Comparison of ENCODE assay signal across 9 cellular contexts in the genomic region with DNA sequence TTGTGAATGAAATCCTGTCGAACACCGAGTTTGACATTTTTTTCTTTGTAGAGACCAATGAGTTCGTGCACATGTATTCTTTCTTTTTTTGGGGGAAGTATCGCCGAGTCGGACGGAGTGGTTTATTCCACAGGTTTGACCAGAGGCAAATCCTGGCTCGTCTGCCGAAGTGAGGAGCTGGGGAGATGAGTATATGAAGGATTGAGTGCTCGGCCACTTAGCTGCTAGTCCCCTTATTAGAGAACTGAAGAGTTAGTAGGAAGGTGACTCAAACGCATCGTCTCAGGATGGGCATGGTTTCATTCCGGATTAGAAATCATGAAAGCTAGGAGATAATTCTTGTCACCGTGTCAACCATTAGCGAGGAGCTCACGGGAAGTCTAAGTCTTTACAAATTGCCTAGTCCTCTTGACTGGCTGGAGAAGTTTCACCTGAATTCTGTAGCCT.
DNase-seq lines count a peak whose midpoint lies in the region; ATAC-seq, FAIRE-seq and TF ChIP-seq lines count a peak whose summit lies in the region.
"Had no signal": no experiment of that assay in that cellular context is flagged by ENCODE, and none has a peak within 500 bp of the region (broad histone marks: within the 10 kb centered on the region; RNA-seq: fewer than 3 reads in every experiment).

No MANE protein-coding gene starts in this region.

- no peak for DNase-seq in activated CD4-positive, alpha-beta memory T cell treated with anti-CD3 and anti-CD28 coated beads, Interleukin-2, amount 10 ng/mL, durations not matched to agents 7 days and 5 days
- DNase-seq in activated CD4-positive, alpha-beta memory T cell treated with anti-CD3 and anti-CD28 coated beads for 36 hours = no peak
- DNase-seq in activated B cell treated with CpG ODN at 0.5 μM for 24 hours (no peak), keratinocyte (ENCODE audit: low read depth, low spot score) (no peak), type B pancreatic cell (ENCODE audit: extremely low spot score, unreplicated experiment) (no peak), medulla oblongata (ENCODE audit: extremely low spot score) (no peak), NCI-H226 (no peak)

- no peak overlapping the region for H2AFZ ChIP-seq in keratinocyte (ENCODE audit: control insufficient read depth, low read length)

- H3K27me3 ChIP-seq in keratinocyte (ENCODE audit: control insufficient read depth, extremely low read depth, insufficient read depth, low read length) = peaks cover 19% of the 10 kb centered on the region

- H3K4me3 ChIP-seq in keratinocyte (ENCODE audit: control insufficient read depth in 2 of 3, extremely low read depth in 1 of 3, insufficient read depth in 2 of 3, low read depth in 1 of 3, low read length in 3 of 3) = peak overlapping the region; percentile 41 to 63 (median 55)

- H4K20me1 ChIP-seq in keratinocyte (ENCODE audit: control insufficient read depth, extremely low read depth, insufficient read depth, low read length) = no peaks in the 10 kb centered on the region

- peaks cover 3% of the 10 kb centered on the region for H3K36me3 Mint-ChIP-seq in activated CD4-positive, alpha-beta memory T cell treated with anti-CD3 and anti-CD28 coated beads, Interleukin-2, amount 10 ng/mL, durations not matched to agents 7 days and 5 days (ENCODE audit: low read depth)
- H3K36me3 Mint-ChIP-seq in activated CD4-positive, alpha-beta memory T cell treated with anti-CD3 and anti-CD28 coated beads for 36 hours = no peaks in the 10 kb centered on the region
- H3K36me3 Mint-ChIP-seq in activated B cell treated with CpG ODN at 0.5 μM for 24 hours (ENCODE audit: low read depth) (no peaks in the 10 kb centered on the region), type B pancreatic cell (peaks cover 12% of the 10 kb centered on the region)
- H3K36me3 Mint-ChIP-seq: activated naive CD4-positive, alpha-beta T cell treated with anti-CD3 and anti-CD28 coated beads, Interleukin-2, amount 50 U/mL, for 24 hours had no signal

- H3K27ac Mint-ChIP-seq in activated CD4-positive, alpha-beta memory T cell treated with anti-CD3 and anti-CD28 coated beads, Interleukin-2, amount 10 ng/mL, durations not matched to agents 7 days and 5 days = no peak overlapping the region
- no peak overlapping the region for H3K27ac Mint-ChIP-seq in activated CD4-positive, alpha-beta memory T cell treated with anti-CD3 and anti-CD28 coated beads for 36 hours
- H3K27ac Mint-ChIP-seq in activated B cell treated with CpG ODN at 0.5 μM for 24 hours (no peak overlapping the region), type B pancreatic cell (peak overlapping the region; percentile 89)
- H3K27ac Mint-ChIP-seq: activated naive CD4-positive, alpha-beta T cell treated with anti-CD3 and anti-CD28 coated beads, Interleukin-2, amount 50 U/mL, for 24 hours had no signal

- H3K79me2 ChIP-seq in keratinocyte (ENCODE audit: control insufficient read depth, insufficient read depth, low read length) = no peaks in the 10 kb centered on the region

- TF ChIP-seq CTCF in activated B cell treated with CpG ODN at 0.5 μM for 24 hours (IDR thresholded peaks at IDR 0.05) = no peak
- TF ChIP-seq CTCF in keratinocyte (optimal IDR thresholded peaks at IDR 0.05 in 1 of 3, IDR thresholded peaks at IDR 0.05 in 1 of 3, conservative IDR thresholded peaks at IDR 0.05 in 1 of 3; ENCODE audit: extremely low read depth in 1 of 3, insufficient read depth in 2 of 3, low read length in 3 of 3) = no peak
- no peak for TF ChIP-seq CTCF in type B pancreatic cell (conservative IDR thresholded peaks at IDR 0.05)

- no peak overlapping the region for H3K27ac ChIP-seq in keratinocyte (ENCODE audit: control insufficient read depth, insufficient read depth, low read length)

- dilution Hi-C loops in keratinocyte (cut with MboI; ENCODE audit: extremely low pct_ligation_motif_present, low sequenced_read_pairs) = no loop called here

- intact Hi-C loops in activated CD4-positive, alpha-beta memory T cell treated with anti-CD3 and anti-CD28 coated beads for 36 hours (cut with micrococcal nuclease) = no loop called here
- intact Hi-C loops in activated B cell treated with CpG ODN at 0.5 μM for 24 hours (cut with micrococcal nuclease) = no loop called here

- peak; percentile 16 for ATAC-seq in HG03045 (IDR thresholded peaks at IDR 0.05; ENCODE audit: unreplicated experiment)
- no peak for ATAC-seq in activated B cell treated with CpG ODN at 0.5 μM for 24 hours (ENCODE audit: low read depth)

- H3K9me3 Mint-ChIP-seq in activated CD4-positive, alpha-beta memory T cell treated with anti-CD3 and anti-CD28 coated beads, Interleukin-2, amount 10 ng/mL, durations not matched to agents 7 days and 5 days = no peaks in the 10 kb centered on the region
- H3K9me3 Mint-ChIP-seq in activated CD4-positive, alpha-beta memory T cell treated with anti-CD3 and anti-CD28 coated beads for 36 hours = peaks cover 7% of the 10 kb centered on the region
- H3K9me3 Mint-ChIP-seq in activated B cell treated with CpG ODN at 0.5 μM for 24 hours (peaks cover 6% of the 10 kb centered on the region), type B pancreatic cell (no peaks in the 10 kb centered on the region)

- H3K9ac ChIP-seq in keratinocyte (ENCODE audit: control insufficient read depth, extremely low read depth, insufficient read depth, low read length) = no peak overlapping the region

- peaks cover 12% of the 10 kb centered on the region for H3K4me1 Mint-ChIP-seq in activated CD4-positive, alpha-beta memory T cell treated with anti-CD3 and anti-CD28 coated beads, Interleukin-2, amount 10 ng/mL, durations not matched to agents 7 days and 5 days
- peaks cover 12% of the 10 kb centered on the region for H3K4me1 Mint-ChIP-seq in activated CD4-positive, alpha-beta memory T cell treated with anti-CD3 and anti-CD28 coated beads for 36 hours (ENCODE audit: low read depth)
- peaks cover 25% of the 10 kb centered on the region for H3K4me1 Mint-ChIP-seq in activated B cell treated with CpG ODN at 0.5 μM for 24 hours
- peaks cover 9% of the 10 kb centered on the region for H3K4me1 Mint-ChIP-seq in type B pancreatic cell (ENCODE audit: unreplicated experiment)

- CTCF ChIA-PET in activated CD4-positive, alpha-beta memory T cell treated with anti-CD3 and anti-CD28 coated beads, Interleukin-2, amount 10 ng/mL, durations not matched to agents 7 days and 5 days (lab: Charles Lee) = interaction anchor here (1.3 kb wide), 1 partner anchor 16 kb away, joined by 3 read pairs; no protein-coding TSS in a partner anchor
- CTCF ChIA-PET in activated CD4-positive, alpha-beta memory T cell treated with anti-CD3 and anti-CD28 coated beads for 36 hours (lab: Charles Lee) = no interaction called here
- CTCF ChIA-PET in activated B cell treated with CpG ODN at 0.5 μM for 24 hours (lab: Charles Lee) = no interaction called here

- H3K4me2 ChIP-seq in keratinocyte (ENCODE audit: control insufficient read depth, extremely low read depth, insufficient read depth, low read depth, low read length) = peak overlapping the region; percentile 93

- no peaks in the 10 kb centered on the region for H3K9me3 ChIP-seq in keratinocyte (ENCODE audit: control insufficient read depth, low read depth, low read length)

- no peaks in the 10 kb centered on the region for H3K9me1 ChIP-seq in keratinocyte (ENCODE audit: control insufficient read depth, extremely low read depth, insufficient read depth, low read length)

- POLR2A ChIA-PET in activated CD4-positive, alpha-beta memory T cell treated with anti-CD3 and anti-CD28 coated beads, Interleukin-2, amount 10 ng/mL, durations not matched to agents 7 days and 5 days (lab: Charles Lee) = no interaction called here
- POLR2A ChIA-PET in activated CD4-positive, alpha-beta memory T cell treated with anti-CD3 and anti-CD28 coated beads for 36 hours (lab: Charles Lee) = no interaction called here
- POLR2A ChIA-PET in activated B cell treated with CpG ODN at 0.5 μM for 24 hours (lab: Charles Lee) = no interaction called here

- H3K4me3 Mint-ChIP-seq in activated CD4-positive, alpha-beta memory T cell treated with anti-CD3 and anti-CD28 coated beads, Interleukin-2, amount 10 ng/mL, durations not matched to agents 7 days and 5 days = peak overlapping the region; percentile 18
- H3K4me3 Mint-ChIP-seq in activated CD4-positive, alpha-beta memory T cell treated with anti-CD3 and anti-CD28 coated beads for 36 hours = no peak overlapping the region
- H3K4me3 Mint-ChIP-seq in activated B cell treated with CpG ODN at 0.5 μM for 24 hours (peak overlapping the region; percentile 72), type B pancreatic cell (peak overlapping the region; percentile 95)
- H3K4me3 Mint-ChIP-seq: activated naive CD4-positive, alpha-beta T cell treated with anti-CD3 and anti-CD28 coated beads, Interleukin-2, amount 50 U/mL, for 24 hours had no signal

- peaks cover 45% of the 10 kb centered on the region for H3K27me3 Mint-ChIP-seq in activated CD4-positive, alpha-beta memory T cell treated with anti-CD3 and anti-CD28 coated beads, Interleukin-2, amount 10 ng/mL, durations not matched to agents 7 days and 5 days
- peaks cover 27% of the 10 kb centered on the region for H3K27me3 Mint-ChIP-seq in activated CD4-positive, alpha-beta memory T cell treated with anti-CD3 and anti-CD28 coated beads for 36 hours
- peaks cover 27% of the 10 kb centered on the region for H3K27me3 Mint-ChIP-seq in activated B cell treated with CpG ODN at 0.5 μM for 24 hours
- H3K27me3 Mint-ChIP-seq in type B pancreatic cell = peaks cover 49% of the 10 kb centered on the region

- peaks cover 9% of the 10 kb centered on the region for H3K4me1 ChIP-seq in keratinocyte (ENCODE audit: control insufficient read depth, extremely low read depth, insufficient read depth, low read length)

- peak; percentile 39 for FAIRE-seq in keratinocyte (lab: Jason Lieb, UNC)

- H3K36me3 ChIP-seq in keratinocyte (ENCODE audit: control insufficient read depth in 2 of 2, extremely low read depth in 1 of 2, insufficient read depth in 2 of 2, low read length in 2 of 2) = no peaks in the 10 kb centered on the region
